ENCODE assay signal across 9 cellular contexts in genomic region chr20:6007094-6007528, GRCh38. TPM values are rescaled to one million over a fixed set of nuclear protein-coding genes. Genes with fewer than 3 reads are reported as not detected.
A peak's percentile ranks its signal among the peaks of the same experiment; 100 is the strongest.
DNase-seq lines count a peak whose midpoint lies in the region; ATAC-seq, FAIRE-seq and TF ChIP-seq lines count a peak whose summit lies in the region.
"Had no signal": no experiment of that assay in that cellular context is flagged by ENCODE, and none has a peak within 500 bp of the region (broad histone marks: within the 10 kb centered on the region; RNA-seq: fewer than 3 reads in every experiment).

No MANE protein-coding gene starts in this region.

- peak overlapping the region; percentile 87 for H3K4me3 Mint-ChIP-seq in activated CD8-positive, alpha-beta memory T cell treated with anti-CD3 and anti-CD28 coated beads, Interleukin-2, amount 10 ng/mL, durations not matched to agents 7 days and 5 days
- H3K4me3 Mint-ChIP-seq in activated T-helper 1 cell treated with anti-CD3 and anti-CD28 coated beads, Interleukin-12 subunit alpha, Interleukin-12 subunit beta, Interleukin-2, Interleukin-4 antibody, amounts not matched to agents 30 ng/mL and 10 ng/mL and 1 ng/mL, durations not matched to agents 14 hours and 24 hours and 36 hours: peak overlapping the region; percentile 98

- H3K27ac ChIP-seq in kidney (ENCODE audit: low read depth in 2 of 2, low read length in 2 of 2) (peak overlapping the region; percentile 27 to 58), tibial artery (peak overlapping the region in 1 of 2 donors; percentile 81)

- no peak for DNase-seq in activated CD8-positive, alpha-beta memory T cell treated with anti-CD3 and anti-CD28 coated beads, Interleukin-2, amount 10 ng/mL, durations not matched to agents 7 days and 5 days
- DNase-seq in activated CD8-positive, alpha-beta memory T cell treated with anti-CD3 and anti-CD28 coated beads, Interleukin-2, amount 50 U/mL, for 48 hours: no peak
- DNase-seq in activated T-helper 1 cell treated with anti-CD3 and anti-CD28 coated beads, Interleukin-12 subunit alpha, Interleukin-12 subunit beta, Interleukin-2, Interleukin-4 antibody, amounts not matched to agents 30 ng/mL and 10 ng/mL and 1 ng/mL, durations not matched to agents 14 hours and 24 hours and 36 hours (ENCODE audit: low spot score): no peak
- DNase-seq in kidney: no peak
- DNase-seq in tibial artery: no peak
- no peak for DNase-seq in NCI-H1048 (lab: John Stamatoyannopoulos, UW)

- H3K27me3 ChIP-seq in tibial artery: no peaks in the 10 kb centered on the region

- H3K9me3 Mint-ChIP-seq in activated CD8-positive, alpha-beta memory T cell treated with anti-CD3 and anti-CD28 coated beads, Interleukin-2, amount 10 ng/mL, durations not matched to agents 7 days and 5 days (ENCODE audit: low read depth): no peaks in the 10 kb centered on the region
- no peaks in the 10 kb centered on the region for H3K9me3 Mint-ChIP-seq in activated T-helper 1 cell treated with anti-CD3 and anti-CD28 coated beads, Interleukin-12 subunit alpha, Interleukin-12 subunit beta, Interleukin-2, Interleukin-4 antibody, amounts not matched to agents 30 ng/mL and 10 ng/mL and 1 ng/mL, durations not matched to agents 14 hours and 24 hours and 36 hours

- peaks cover 0 to 7% of the 10 kb centered on the region in 2 donors for H3K4me1 ChIP-seq in kidney (ENCODE audit: control insufficient read depth in 1 of 2, insufficient read depth in 1 of 2, low read depth in 1 of 2, low read length in 2 of 2)
- H3K4me1 ChIP-seq in tibial artery: peaks cover 0 to 42% (median 13%) of the 10 kb centered on the region in 4 donors

- no peak for TF ChIP-seq CTCF in kidney (IDR thresholded peaks at IDR 0.05; ENCODE audit: borderline replicate concordance, extremely low read depth, insufficient read depth)
- no peak for TF ChIP-seq CTCF in tibial artery (IDR thresholded peaks at IDR 0.05)

- peaks cover 34% of the 10 kb centered on the region for H3K4me1 Mint-ChIP-seq in activated CD8-positive, alpha-beta memory T cell treated with anti-CD3 and anti-CD28 coated beads, Interleukin-2, amount 10 ng/mL, durations not matched to agents 7 days and 5 days
- H3K4me1 Mint-ChIP-seq in activated T-helper 1 cell treated with anti-CD3 and anti-CD28 coated beads, Interleukin-12 subunit alpha, Interleukin-12 subunit beta, Interleukin-2, Interleukin-4 antibody, amounts not matched to agents 30 ng/mL and 10 ng/mL and 1 ng/mL, durations not matched to agents 14 hours and 24 hours and 36 hours (ENCODE audit: low read depth): peaks cover 37% of the 10 kb centered on the region

- H3K4me3 ChIP-seq in kidney (ENCODE audit: low read length in 2 of 2): peak overlapping the region; percentile 86 to 87
- H3K4me3 ChIP-seq in tibial artery: peak overlapping the region; percentile 81 to 87

- no peaks in the 10 kb centered on the region for H3K9me3 ChIP-seq in kidney (ENCODE audit: control insufficient read depth in 1 of 2, low read length in 2 of 2)
- no peaks in the 10 kb centered on the region for H3K9me3 ChIP-seq in tibial artery

- intact Hi-C loops in activated T-helper 1 cell treated with anti-CD3 and anti-CD28 coated beads, Interleukin-12 subunit alpha, Interleukin-12 subunit beta, Interleukin-2, Interleukin-4 antibody, amounts not matched to agents 30 ng/mL and 10 ng/mL and 1 ng/mL, durations not matched to agents 14 hours and 24 hours and 36 hours (cut with micrococcal nuclease): no loop called here
- intact Hi-C loops in kidney (cut with DNase I): no loop called here
- intact Hi-C loops in tibial artery (cut with DNase I; ENCODE audit: low total_unique reads): no loop called here

- H3K9ac ChIP-seq in kidney (ENCODE audit: low read length in 2 of 2): peak overlapping the region in 1 of 2 donors; percentile 62

- FAIRE-seq in kidney (lab: Jason Lieb, UNC): no peak

- H3K27me3 Mint-ChIP-seq in activated CD8-positive, alpha-beta memory T cell treated with anti-CD3 and anti-CD28 coated beads, Interleukin-2, amount 10 ng/mL, durations not matched to agents 7 days and 5 days: no peaks in the 10 kb centered on the region
- no peaks in the 10 kb centered on the region for H3K27me3 Mint-ChIP-seq in activated T-helper 1 cell treated with anti-CD3 and anti-CD28 coated beads, Interleukin-12 subunit alpha, Interleukin-12 subunit beta, Interleukin-2, Interleukin-4 antibody, amounts not matched to agents 30 ng/mL and 10 ng/mL and 1 ng/mL, durations not matched to agents 14 hours and 24 hours and 36 hours (ENCODE audit: insufficient read depth)

- peaks cover 19% of the 10 kb centered on the region for H3K36me3 Mint-ChIP-seq in activated CD8-positive, alpha-beta memory T cell treated with anti-CD3 and anti-CD28 coated beads, Interleukin-2, amount 10 ng/mL, durations not matched to agents 7 days and 5 days
- peaks cover 17% of the 10 kb centered on the region for H3K36me3 Mint-ChIP-seq in activated T-helper 1 cell treated with anti-CD3 and anti-CD28 coated beads, Interleukin-12 subunit alpha, Interleukin-12 subunit beta, Interleukin-2, Interleukin-4 antibody, amounts not matched to agents 30 ng/mL and 10 ng/mL and 1 ng/mL, durations not matched to agents 14 hours and 24 hours and 36 hours (ENCODE audit: low read depth)

- CTCF ChIA-PET in activated CD8-positive, alpha-beta memory T cell treated with anti-CD3 and anti-CD28 coated beads, Interleukin-2, amount 10 ng/mL, durations not matched to agents 7 days and 5 days (lab: Charles Lee): interaction anchor here (0.8 to 2.2 kb wide), 4 partner anchors 11 to 478 kb away, joined by 3 to 11 read pairs (median 6); no protein-coding TSS in a partner anchor

- ATAC-seq in activated CD8-positive, alpha-beta memory T cell treated with anti-CD3 and anti-CD28 coated beads, Interleukin-2, amount 10 ng/mL, durations not matched to agents 7 days and 5 days: no peak
- ATAC-seq in HG03135 (IDR thresholded peaks at IDR 0.05; ENCODE audit: unreplicated experiment) (no peak), HG02852 (IDR thresholded peaks at IDR 0.05; ENCODE audit: unreplicated experiment) (no peak)

- H3K36me3 ChIP-seq in kidney (ENCODE audit: control insufficient read depth in 1 of 2, insufficient read depth in 2 of 2, low read length in 2 of 2): peaks cover 6 to 21% of the 10 kb centered on the region in 2 donors
- peaks cover 13 to 23% (median 19%) of the 10 kb centered on the region in 3 donors for H3K36me3 ChIP-seq in tibial artery

- peak overlapping the region; percentile 52 for H3K27ac Mint-ChIP-seq in activated CD8-positive, alpha-beta memory T cell treated with anti-CD3 and anti-CD28 coated beads, Interleukin-2, amount 10 ng/mL, durations not matched to agents 7 days and 5 days
- peak overlapping the region; percentile 5 for H3K27ac Mint-ChIP-seq in activated T-helper 1 cell treated with anti-CD3 and anti-CD28 coated beads, Interleukin-12 subunit alpha, Interleukin-12 subunit beta, Interleukin-2, Interleukin-4 antibody, amounts not matched to agents 30 ng/mL and 10 ng/mL and 1 ng/mL, durations not matched to agents 14 hours and 24 hours and 36 hours

RNA-seq across cellular contexts. Expression of gene CRLS1, which starts 1.2 kb away (rescaled TPM):
- 10 to 100 TPM; 24.8 to 32.6 TPM for total RNA-seq in activated CD8-positive, alpha-beta memory T cell treated with anti-CD3 and anti-CD28 coated beads, Interleukin-2, amount 10 ng/mL, durations not matched to agents 7 days and 5 days
- total RNA-seq in activated T-helper 1 cell treated with anti-CD3 and anti-CD28 coated beads, Interleukin-12 subunit alpha, Interleukin-12 subunit beta, Interleukin-2, Interleukin-4 antibody, amounts not matched to agents 30 ng/mL and 10 ng/mL and 1 ng/mL, durations not matched to agents 14 hours and 24 hours and 36 hours: 48.7 and 60.5 TPM in 2 replicates
- total RNA-seq in kidney: 49.1 TPM
- 88.9 TPM for polyA plus RNA-seq in kidney (ENCODE audit: insufficient read depth, low read depth, low replicate concordance)

RNA-seq across cellular contexts. Expression of gene LRRN4, which starts 46.7 kb away (rescaled TPM):
- total RNA-seq in activated CD8-positive, alpha-beta memory T cell treated with anti-CD3 and anti-CD28 coated beads, Interleukin-2, amount 10 ng/mL, durations not matched to agents 7 days and 5 days: not detected
- total RNA-seq in activated T-helper 1 cell treated with anti-CD3 and anti-CD28 coated beads, Interleukin-12 subunit alpha, Interleukin-12 subunit beta, Interleukin-2, Interleukin-4 antibody, amounts not matched to agents 30 ng/mL and 10 ng/mL and 1 ng/mL, durations not matched to agents 14 hours and 24 hours and 36 hours: not detected in 2 replicates
- total RNA-seq in kidney: 89.3 TPM
- polyA plus RNA-seq in kidney (ENCODE audit: insufficient read depth, low read depth, low replicate concordance): 1.6 TPM
- total RNA-seq: dermis microvascular lymphatic vessel endothelial cell had no signal

RNA-seq across cellular contexts. Expression of gene MCM8, which starts 56.7 kb away (rescaled TPM):
- 10 to 100 TPM; 31.4 to 37.5 TPM for total RNA-seq in activated CD8-positive, alpha-beta memory T cell treated with anti-CD3 and anti-CD28 coated beads, Interleukin-2, amount 10 ng/mL, durations not matched to agents 7 days and 5 days
- total RNA-seq in activated T-helper 1 cell treated with anti-CD3 and anti-CD28 coated beads, Interleukin-12 subunit alpha, Interleukin-12 subunit beta, Interleukin-2, Interleukin-4 antibody, amounts not matched to agents 30 ng/mL and 10 ng/mL and 1 ng/mL, durations not matched to agents 14 hours and 24 hours and 36 hours: 36.5 and 38.8 TPM in 2 replicates
- 6.6 TPM for total RNA-seq in kidney
- polyA plus RNA-seq in kidney (ENCODE audit: insufficient read depth, low read depth, low replicate concordance): 1.9 TPM

RNA-seq across cellular contexts. Expression of gene TRMT6, which starts 56.8 kb away (rescaled TPM):
- 10 to 100 TPM; 12.5 to 18.9 TPM for total RNA-seq in activated CD8-positive, alpha-beta memory T cell treated with anti-CD3 and anti-CD28 coated beads, Interleukin-2, amount 10 ng/mL, durations not matched to agents 7 days and 5 days
- 36.1 and 38.9 TPM in 2 replicates for total RNA-seq in activated T-helper 1 cell treated with anti-CD3 and anti-CD28 coated beads, Interleukin-12 subunit alpha, Interleukin-12 subunit beta, Interleukin-2, Interleukin-4 antibody, amounts not matched to agents 30 ng/mL and 10 ng/mL and 1 ng/mL, durations not matched to agents 14 hours and 24 hours and 36 hours
- 12.3 TPM for total RNA-seq in kidney
- 9.1 TPM for polyA plus RNA-seq in kidney (ENCODE audit: insufficient read depth, low read depth, low replicate concordance)

Comparison
In these comparisons a context has a peak if more than half of its experiments do, and no peak if none do; other contexts are left out.
1. RNA of gene LRRN4, which starts 46.7 kb away (total RNA-seq): 89.3 TPM in kidney (single experiment); not detected in activated CD8-positive, alpha-beta memory T cell treated with anti-CD3 and anti-CD28 coated beads, Interleukin-2, amount 10 ng/mL, durations not matched to agents 7 days and 5 days and not detected in activated T-helper 1 cell treated with anti-CD3 and anti-CD28 coated beads, Interleukin-12 subunit alpha, Interleukin-12 subunit beta, Interleukin-2, Interleukin-4 antibody, amounts not matched to agents 30 ng/mL and 10 ng/mL and 1 ng/mL, durations not matched to agents 14 hours and 24 hours and 36 hours; every median in the first group is over 10 times any median in the second.